In genomic region chr3:58471025-58471887, GRCh38 we compare ENCODE assay signal across 8 cellular contexts. TPM values are rescaled to one million over a fixed set of nuclear protein-coding genes. Genes with fewer than 3 reads are reported as not detected.
DNase-seq lines count a peak whose midpoint lies in the region; ATAC-seq and TF ChIP-seq lines count a peak whose summit lies in the region.

No MANE protein-coding gene starts in this region.

- 42 to 60% (median 57%) methylated on average over 10 of the region's 10 CpGs for WGBS in spleen, 5 donors

- no peak overlapping the region for H3K4me3 ChIP-seq in BJ (ENCODE audit: low read depth, low read length)
- no peak overlapping the region for H3K4me3 ChIP-seq in spleen

- CTCF ChIA-PET in BJ (lab: Yijun Ruan, JAX): interaction anchor here (0.8 to 3.4 kb wide), 4 partner anchors 13 to 20 kb away, joined by 3 to 12 read pairs (median 5); partner anchors contain the start of gene KCTD6

- H3K27me3 ChIP-seq in BJ (ENCODE audit: control insufficient read depth, insufficient read depth, low read length) (no peaks in the 10 kb centered on the region), spleen (replicated peaks in 1 of 7) (no peaks in the 10 kb centered on the region)

- peak; percentile 40 for DNase-seq in BJ (ENCODE audit: low read depth)
- peak; percentile 43 for DNase-seq in NCI-H82 treated with DMSO at 0.1 percent for 48 hours (lab: John Stamatoyannopoulos, UW; ENCODE audit: unreplicated experiment)
- DNase-seq in activated T-helper 9 cell treated with anti-CD3 and anti-CD28 coated beads, Interleukin-2, amount 50 U/mL, for 16 hours (ENCODE audit: low read depth): peak; percentile 10
- DNase-seq in left ventricle myocardium superior: no peak
- DNase-seq in spleen: no peak

- peaks cover 0 to 51% (median 25%) of the 10 kb centered on the region in 6 donors for H3K4me1 ChIP-seq in spleen

- no peaks in the 10 kb centered on the region for H3K36me3 ChIP-seq in BJ (ENCODE audit: control insufficient read depth, insufficient read depth, low read length)
- no peaks in the 10 kb centered on the region for H3K36me3 ChIP-seq in spleen

- POLR2A ChIA-PET in BJ (lab: Charles Lee): no interaction called here

- no peak for TF ChIP-seq POLR2A in spleen (IDR thresholded peaks at IDR 0.05)

- intact Hi-C loops in left ventricle myocardium superior (cut with micrococcal nuclease) (no loop called here), spleen (cut with DNase I; ENCODE audit: low total_unique reads) (no loop called here)

- peak; percentile 49 for ATAC-seq in HG02938 (IDR thresholded peaks at IDR 0.05; ENCODE audit: unreplicated experiment)
- peak; percentile 68 for ATAC-seq in left ventricle myocardium superior
- no peak for ATAC-seq in HG02798 (IDR thresholded peaks at IDR 0.05; ENCODE audit: poor library complexity, unreplicated experiment)
- no peak for ATAC-seq in GM21381 (IDR thresholded peaks at IDR 0.05; ENCODE audit: unreplicated experiment)

- TF ChIP-seq CTCF in BJ (IDR thresholded peaks at IDR 0.05; ENCODE audit: insufficient read depth, low read depth, low read length): no peak
- no peak for TF ChIP-seq CTCF in spleen (IDR thresholded peaks at IDR 0.05 in 8 of 11, conservative IDR thresholded peaks at IDR 0.05 in 3 of 11)

- H3K27ac ChIP-seq in spleen: peak overlapping the region in 7 of 8 donors; percentile 2 to 79 (median 55)

- H3K9me3 ChIP-seq in spleen: no peaks in the 10 kb centered on the region

RNA-seq across cellular contexts. Expression of gene KCTD6, which starts 20.6 kb away (rescaled TPM):
- polyA plus RNA-seq in BJ (2011; rRNA removed): 5.1 and 9.4 TPM in 2 replicates
- polyA minus RNA-seq in BJ (2011; rRNA and poly(A)+ RNA removed): 4.1 and 4.7 TPM in 2 replicates
- total RNA-seq in left ventricle myocardium superior: 8.5 TPM
- 10 to 100 TPM in 5 of 7 donors, 1 to 10 TPM in 2; 8.1 to 23.5 (median 15.0) TPM for total RNA-seq in spleen
- polyA plus RNA-seq in spleen: 10 to 100 TPM in 1 of 3 donors, 1 to 10 TPM in 2; 7.3 to 11.3 (median 8.6) TPM

RNA-seq across cellular contexts. Expression of gene PDHB, which starts 37.6 kb away (rescaled TPM):
- 86.1 and 99.6 TPM in 2 replicates for polyA plus RNA-seq in BJ (2011; rRNA removed)
- 28.5 and 32.1 TPM in 2 replicates for polyA minus RNA-seq in BJ (2011; rRNA and poly(A)+ RNA removed)
- 225 TPM for total RNA-seq in left ventricle myocardium superior
- 10 to 100 TPM; 46.6 to 75.5 (median 58.0) TPM for total RNA-seq in spleen
- polyA plus RNA-seq in spleen: 10 to 100 TPM; 53.9 to 82.1 (median 71.1) TPM

Comparison
In these comparisons a context has a peak if more than half of its experiments do, and no peak if none do; other contexts are left out.
1. DNase-seq: peak in BJ (single experiment), NCI-H82 treated with DMSO at 0.1 percent for 48 hours (single experiment) and activated T-helper 9 cell treated with anti-CD3 and anti-CD28 coated beads, Interleukin-2, amount 50 U/mL, for 16 hours (single experiment); none in left ventricle myocardium superior (single experiment) and spleen (single experiment).
2. ATAC-seq: peak in HG02938 (single experiment) and left ventricle myocardium superior (single experiment); none in HG02798 (single experiment) and GM21381 (single experiment).